29 cellular contexts compared by ENCODE assay signal in the genomic region with DNA sequence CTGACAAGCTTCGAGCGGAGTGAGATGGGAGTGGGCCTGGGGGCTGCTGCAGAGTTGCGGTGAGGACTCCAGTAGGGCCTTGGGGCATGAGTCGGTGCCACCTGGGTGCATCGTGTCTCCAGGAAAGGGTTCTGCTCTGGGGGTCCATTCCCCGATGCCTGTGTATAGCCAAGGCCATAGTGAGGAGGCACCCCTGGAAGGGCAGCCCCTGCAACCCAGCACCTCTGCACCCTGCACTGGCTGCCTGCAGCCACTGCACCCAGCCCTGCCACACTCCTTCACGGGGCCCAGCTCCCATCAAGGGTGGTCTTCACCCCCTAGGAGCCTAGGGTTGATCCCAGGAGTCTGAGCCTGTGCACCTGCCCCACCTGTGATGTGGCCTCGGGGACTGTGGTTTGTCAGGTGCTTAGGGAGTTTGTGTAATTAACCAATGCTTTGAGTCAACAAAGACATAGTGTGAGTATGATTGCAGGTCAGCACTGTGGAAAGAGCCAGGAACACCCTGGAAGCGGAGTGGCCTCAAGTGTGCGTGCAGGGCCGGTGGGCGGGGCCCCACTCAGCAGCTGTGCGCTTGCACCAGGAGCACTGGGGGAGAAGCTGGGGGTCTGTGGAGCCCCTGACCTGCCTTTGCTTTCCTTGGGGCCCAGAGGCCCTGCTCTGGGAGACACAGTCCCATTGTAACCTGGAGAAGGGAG.
A peak's percentile ranks its signal among the peaks of the same experiment; 100 is the strongest.
DNase-seq lines count a peak whose midpoint lies in the region; ATAC-seq and TF ChIP-seq lines count a peak whose summit lies in the region.
"Had no signal": no experiment of that assay in that cellular context is flagged by ENCODE, and none has a peak within 500 bp of the region (broad histone marks: within the 10 kb centered on the region; RNA-seq: fewer than 3 reads in every experiment).

No MANE protein-coding gene starts in this region.

- no peaks in the 10 kb centered on the region for H3K4me1 Mint-ChIP-seq in mesothelial cell of epicardium

- no peak overlapping the region for H3K27ac Mint-ChIP-seq in mesothelial cell of epicardium
- H3K27ac Mint-ChIP-seq: activated T-cell treated with anti-CD3 and anti-CD28 coated beads, Interleukin-2, amount 50 U/mL, for 72 hours; effector memory CD8-positive, alpha-beta T cell; T-helper 17 cell had no signal

- H3K36me3 ChIP-seq in left lung: no peaks in the 10 kb centered on the region
- no peaks in the 10 kb centered on the region for H3K36me3 ChIP-seq in psoas muscle (ENCODE audit: insufficient read depth in 1 of 2, low read depth in 1 of 2)
- H3K36me3 ChIP-seq: ascending aorta, neutrophil, right lobe of liver, spleen, tibial artery had no signal

- no peaks in the 10 kb centered on the region for H3K4me1 ChIP-seq in left lung
- no peaks in the 10 kb centered on the region for H3K4me1 ChIP-seq in psoas muscle
- H3K4me1 ChIP-seq: ascending aorta, Caco-2, right lobe of liver, spleen, tibial artery had no signal

- no peak for TF ChIP-seq CTCF in left lung (IDR thresholded peaks at IDR 0.05)
- TF ChIP-seq CTCF in mesothelial cell of epicardium (IDR thresholded peaks at IDR 0.05; ENCODE audit: unreplicated experiment): no peak
- no peak for TF ChIP-seq CTCF in psoas muscle (IDR thresholded peaks at IDR 0.05)

- no peaks in the 10 kb centered on the region for H3K27me3 ChIP-seq in left lung
- H3K27me3 ChIP-seq in psoas muscle (ENCODE audit: insufficient read depth in 3 of 3, low read length in 2 of 3): peaks cover 0 to 5% (median 2%) of the 10 kb centered on the region in 3 donors
- H3K27me3 ChIP-seq: ascending aorta, neutrophil, right lobe of liver had no signal

- WGBS in psoas muscle, 3 donors: 84 to 87% (median 86%) methylated on average over 13 of the region's 13 CpGs

- no peak overlapping the region for H3K4me3 Mint-ChIP-seq in mesothelial cell of epicardium
- H3K4me3 Mint-ChIP-seq: activated T-cell treated with anti-CD3 and anti-CD28 coated beads, Interleukin-2, amount 50 U/mL, for 72 hours; effector memory CD8-positive, alpha-beta T cell; T-helper 17 cell had no signal

- no peak overlapping the region for H3K27ac ChIP-seq in left lung
- no peak overlapping the region for H3K27ac ChIP-seq in psoas muscle
- H3K27ac ChIP-seq: 22Rv1, ascending aorta, coronary artery, neutrophil, right lobe of liver, spleen, tibial artery had no signal

- H3K27me3 Mint-ChIP-seq in mesothelial cell of epicardium (ENCODE audit: low read depth): no peaks in the 10 kb centered on the region

- H3K4me3 ChIP-seq in left lung: no peak overlapping the region
- H3K4me3 ChIP-seq in psoas muscle: no peak overlapping the region
- H3K4me3 ChIP-seq: ascending aorta, coronary artery, right lobe of liver, spleen, tibial artery had no signal

- DNase-seq in NCI-H1417 (lab: John Stamatoyannopoulos, UW): peak in 2 of 3 experiments; percentile 3 to 31
- DNase-seq in NCI-H1417 treated with DMSO at 0.1 percent for 48 hours (lab: John Stamatoyannopoulos, UW): no peak
- peak; percentile 63 for DNase-seq in NCI-H510A treated with DMSO at 0.1 percent for 48 hours (lab: John Stamatoyannopoulos, UW)
- DNase-seq in left lung: no peak
- no peak for DNase-seq in activated CD8-positive, alpha-beta memory T cell treated with anti-CD3 and anti-CD28 coated beads for 24 hours
- DNase-seq in mesothelial cell of epicardium (ENCODE audit: low spot score in 2 of 2, unreplicated experiment in 2 of 2): no peak
- DNase-seq in DMS 273 (lab: John Stamatoyannopoulos, UW; ENCODE audit: unreplicated experiment): no peak
- DNase-seq in psoas muscle: no peak
- DNase-seq: activated CD4-positive, alpha-beta T cell treated with anti-CD3 and anti-CD28 coated beads, Interleukin-2, amount 50 U/mL, for 48 hours; activated CD4-positive, CD25-positive, alpha-beta regulatory T cell treated with anti-CD3 and anti-CD28 coated beads, Interleukin-2, amount 50 U/mL, for 72 hours; activated T-cell treated with anti-CD3 and anti-CD28 coated beads, Interleukin-2, amount 50 U/mL, for 72 hours; C1 segment of cervical spinal cord; Caco-2; effector memory CD8-positive, alpha-beta T cell; hypothalamus; left cardiac atrium; mesenchymal stem cell; NCI-H1930; right lobe of liver; SK-N-SH; spleen; stimulated activated CD4-positive, alpha-beta T cell treated with anti-CD3 and anti-CD28 coated beads, Interleukin-2, amount 100 ng/mL, for 24 hours; T-helper 17 cell; tibial artery had no signal

- no peaks in the 10 kb centered on the region for H3K9me3 Mint-ChIP-seq in mesothelial cell of epicardium
- H3K9me3 Mint-ChIP-seq: activated T-cell treated with anti-CD3 and anti-CD28 coated beads, Interleukin-2, amount 50 U/mL, for 72 hours; effector memory CD8-positive, alpha-beta T cell had no signal

- H3K9me3 ChIP-seq in left lung (no peaks in the 10 kb centered on the region), psoas muscle (no peaks in the 10 kb centered on the region)
- H3K9me3 ChIP-seq: ascending aorta, Caco-2, neutrophil, right lobe of liver, SK-N-SH, spleen, tibial artery had no signal

- ATAC-seq in left lung: peak; percentile 88
- no peak for ATAC-seq in psoas muscle
- ATAC-seq: activated T-cell treated with anti-CD3 and anti-CD28 coated beads, Interleukin-2, amount 50 U/mL, for 72 hours; effector memory CD8-positive, alpha-beta T cell; left cardiac atrium; right lobe of liver; Right ventricle myocardium inferior; T-helper 17 cell had no signal

- H3K36me3 Mint-ChIP-seq in mesothelial cell of epicardium: no peaks in the 10 kb centered on the region

- intact Hi-C loops in left lung (cut with DNase I): no loop called here
- intact Hi-C loops in psoas muscle (cut with DNase I): no loop called here

Comparison
In these comparisons a context has a peak if more than half of its experiments do, and no peak if none do; other contexts are left out.
1. DNase-seq: peak in NCI-H1417 (2 of 3) and NCI-H510A treated with DMSO at 0.1 percent for 48 hours (single experiment); none in NCI-H1417 treated with DMSO at 0.1 percent for 48 hours (single experiment), left lung (0 of 2), activated CD8-positive, alpha-beta memory T cell treated with anti-CD3 and anti-CD28 coated beads for 24 hours (single experiment), mesothelial cell of epicardium (0 of 2), DMS 273 (single experiment) and psoas muscle (0 of 2).